1 cellular context compared by ENCODE assay signal in the genomic region with DNA sequence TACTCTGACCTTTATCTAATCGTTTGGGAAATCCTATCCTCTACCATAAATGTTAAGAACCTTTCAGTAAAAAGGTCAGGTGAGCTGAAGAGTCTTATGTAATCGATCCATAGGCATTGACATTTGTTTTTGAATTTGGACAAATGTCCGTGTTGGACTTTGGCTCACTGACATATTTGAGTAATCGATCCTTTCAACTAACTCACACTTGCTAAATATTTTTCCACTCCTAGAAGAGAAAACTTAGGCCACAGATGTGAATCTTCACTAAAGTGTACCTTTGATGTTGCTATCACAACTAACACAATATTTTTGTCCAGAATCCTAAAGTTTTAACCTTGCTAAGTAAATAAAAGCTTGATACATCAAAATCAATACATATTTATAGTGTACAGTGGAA.
TF ChIP-seq lines count a peak whose summit lies in the region.

No MANE protein-coding gene starts in this region.

TF ChIP-seq in HepG2, 621 proteins besides CTCF, POLR2A, EP300 and RAD21 (continued from another document and continues in another):
- TF ChIP-seq, protein P1, sequence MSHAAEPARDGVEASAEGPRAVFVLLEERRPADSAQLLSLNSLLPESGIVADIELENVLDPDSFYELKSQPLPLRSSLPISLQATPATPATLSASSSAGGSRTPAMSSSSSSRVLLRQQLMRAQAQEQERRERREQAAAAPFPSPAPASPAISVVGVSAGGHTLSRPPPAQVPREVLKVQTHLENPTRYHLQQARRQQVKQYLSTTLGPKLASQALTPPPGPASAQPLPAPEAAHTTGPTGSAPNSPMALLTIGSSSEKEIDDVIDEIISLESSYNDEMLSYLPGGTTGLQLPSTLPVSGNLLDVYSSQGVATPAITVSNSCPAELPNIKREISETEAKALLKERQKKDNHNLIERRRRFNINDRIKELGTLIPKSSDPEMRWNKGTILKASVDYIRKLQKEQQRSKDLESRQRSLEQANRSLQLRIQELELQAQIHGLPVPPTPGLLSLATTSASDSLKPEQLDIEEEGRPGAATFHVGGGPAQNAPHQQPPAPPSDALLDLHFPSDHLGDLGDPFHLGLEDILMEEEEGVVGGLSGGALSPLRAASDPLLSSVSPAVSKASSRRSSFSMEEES (CRISPR knock-in tag; IDR thresholded peaks at IDR 0.05), result peak; percentile 68; the same call in 1 of the 2 replicates
- TF ChIP-seq ZKSCAN1 (IDR thresholded peaks at IDR 0.05; ENCODE audit: low read length) (no peak), ZNF569 (CRISPR knock-in tag; IDR thresholded peaks at IDR 0.05; ENCODE audit: borderline replicate concordance) (no peak), ZMAT3 (CRISPR knock-in tag; conservative IDR thresholded peaks at IDR 0.05) (no peak), ZBTB38 (CRISPR knock-in tag; IDR thresholded peaks at IDR 0.05) (no peak), ZBED4 (CRISPR knock-in tag; IDR thresholded peaks at IDR 0.05; ENCODE audit: borderline replicate concordance) (no peak), HIC2 (CRISPR knock-in tag; IDR thresholded peaks at IDR 0.05; ENCODE audit: low read depth) (no peak), MAFK (conservative IDR thresholded peaks at IDR 0.05 in 1 of 2, IDR thresholded peaks at IDR 0.05 in 1 of 2; ENCODE audit: low read length in 2 of 2) (no peak), ETV5 (CRISPR knock-in tag; IDR thresholded peaks at IDR 0.05; ENCODE audit: borderline replicate concordance) (no peak; the same call in 1 of the 2 replicates), ONECUT2 (CRISPR knock-in tag; IDR thresholded peaks at IDR 0.05) (peak; percentile 99), ZBTB44 (CRISPR knock-in tag; IDR thresholded peaks at IDR 0.05) (no peak), SETDB1 (CRISPR knock-in tag; IDR thresholded peaks at IDR 0.05; ENCODE audit: borderline replicate concordance) (no peak), ZNF607 (CRISPR knock-in tag; IDR thresholded peaks at IDR 0.05; ENCODE audit: borderline replicate concordance) (no peak), KLF13 (CRISPR knock-in tag; IDR thresholded peaks at IDR 0.05) (no peak), CENPT (CRISPR knock-in tag; IDR thresholded peaks at IDR 0.05; ENCODE audit: low read depth) (no peak), ZSCAN21 (CRISPR knock-in tag; IDR thresholded peaks at IDR 0.05; ENCODE audit: borderline replicate concordance) (no peak), ZSCAN20 (CRISPR knock-in tag; IDR thresholded peaks at IDR 0.05; ENCODE audit: borderline replicate concordance) (no peak), ZNF704 (CRISPR knock-in tag; IDR thresholded peaks at IDR 0.05; ENCODE audit: borderline replicate concordance) (no peak), CBX2 (IDR thresholded peaks at IDR 0.05; ENCODE audit: low read depth, low read length) (no peak), CBX2 (CRISPR knock-in tag; IDR thresholded peaks at IDR 0.05; ENCODE audit: low read depth) (no peak), ZNF333 (CRISPR knock-in tag; IDR thresholded peaks at IDR 0.05; ENCODE audit: borderline replicate concordance) (no peak), KLF12 (CRISPR knock-in tag; IDR thresholded peaks at IDR 0.05; ENCODE audit: borderline replicate concordance) (no peak)
- TF ChIP-seq, protein P2, sequence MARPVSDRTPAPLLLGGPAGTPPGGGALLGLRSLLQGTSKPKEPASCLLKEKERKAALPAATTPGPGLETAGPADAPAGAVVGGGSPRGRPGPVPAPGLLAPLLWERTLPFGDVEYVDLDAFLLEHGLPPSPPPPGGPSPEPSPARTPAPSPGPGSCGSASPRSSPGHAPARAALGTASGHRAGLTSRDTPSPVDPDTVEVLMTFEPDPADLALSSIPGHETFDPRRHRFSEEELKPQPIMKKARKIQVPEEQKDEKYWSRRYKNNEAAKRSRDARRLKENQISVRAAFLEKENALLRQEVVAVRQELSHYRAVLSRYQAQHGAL (CRISPR knock-in tag; IDR thresholded peaks at IDR 0.05; ENCODE audit: not compliant biosample characterization), result no peak
- TF ChIP-seq, protein P3, sequence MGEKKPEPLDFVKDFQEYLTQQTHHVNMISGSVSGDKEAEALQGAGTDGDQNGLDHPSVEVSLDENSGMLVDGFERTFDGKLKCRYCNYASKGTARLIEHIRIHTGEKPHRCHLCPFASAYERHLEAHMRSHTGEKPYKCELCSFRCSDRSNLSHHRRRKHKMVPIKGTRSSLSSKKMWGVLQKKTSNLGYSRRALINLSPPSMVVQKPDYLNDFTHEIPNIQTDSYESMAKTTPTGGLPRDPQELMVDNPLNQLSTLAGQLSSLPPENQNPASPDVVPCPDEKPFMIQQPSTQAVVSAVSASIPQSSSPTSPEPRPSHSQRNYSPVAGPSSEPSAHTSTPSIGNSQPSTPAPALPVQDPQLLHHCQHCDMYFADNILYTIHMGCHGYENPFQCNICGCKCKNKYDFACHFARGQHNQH (CRISPR knock-in tag; IDR thresholded peaks at IDR 0.05), result no peak
- TF ChIP-seq, protein P4, sequence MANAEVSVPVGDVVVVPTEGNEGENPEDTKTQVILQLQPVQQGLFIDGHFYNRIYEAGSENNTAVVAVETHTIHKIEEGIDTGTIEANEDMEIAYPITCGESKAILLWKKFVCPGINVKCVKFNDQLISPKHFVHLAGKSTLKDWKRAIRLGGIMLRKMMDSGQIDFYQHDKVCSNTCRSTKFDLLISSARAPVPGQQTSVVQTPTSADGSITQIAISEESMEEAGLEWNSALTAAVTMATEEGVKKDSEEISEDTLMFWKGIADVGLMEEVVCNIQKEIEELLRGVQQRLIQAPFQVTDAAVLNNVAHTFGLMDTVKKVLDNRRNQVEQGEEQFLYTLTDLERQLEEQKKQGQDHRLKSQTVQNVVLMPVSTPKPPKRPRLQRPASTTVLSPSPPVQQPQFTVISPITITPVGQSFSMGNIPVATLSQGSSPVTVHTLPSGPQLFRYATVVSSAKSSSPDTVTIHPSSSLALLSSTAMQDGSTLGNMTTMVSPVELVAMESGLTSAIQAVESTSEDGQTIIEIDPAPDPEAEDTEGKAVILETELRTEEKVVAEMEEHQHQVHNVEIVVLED (CRISPR knock-in tag; IDR thresholded peaks at IDR 0.05; ENCODE audit: borderline replicate concordance), result no peak; the same call in 1 of the 2 replicates
- TF ChIP-seq, protein P5, sequence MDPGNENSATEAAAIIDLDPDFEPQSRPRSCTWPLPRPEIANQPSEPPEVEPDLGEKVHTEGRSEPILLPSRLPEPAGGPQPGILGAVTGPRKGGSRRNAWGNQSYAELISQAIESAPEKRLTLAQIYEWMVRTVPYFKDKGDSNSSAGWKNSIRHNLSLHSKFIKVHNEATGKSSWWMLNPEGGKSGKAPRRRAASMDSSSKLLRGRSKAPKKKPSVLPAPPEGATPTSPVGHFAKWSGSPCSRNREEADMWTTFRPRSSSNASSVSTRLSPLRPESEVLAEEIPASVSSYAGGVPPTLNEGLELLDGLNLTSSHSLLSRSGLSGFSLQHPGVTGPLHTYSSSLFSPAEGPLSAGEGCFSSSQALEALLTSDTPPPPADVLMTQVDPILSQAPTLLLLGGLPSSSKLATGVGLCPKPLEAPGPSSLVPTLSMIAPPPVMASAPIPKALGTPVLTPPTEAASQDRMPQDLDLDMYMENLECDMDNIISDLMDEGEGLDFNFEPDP (CRISPR knock-in tag; conservative IDR thresholded peaks at IDR 0.05), result no peak
- TF ChIP-seq, protein P6, sequence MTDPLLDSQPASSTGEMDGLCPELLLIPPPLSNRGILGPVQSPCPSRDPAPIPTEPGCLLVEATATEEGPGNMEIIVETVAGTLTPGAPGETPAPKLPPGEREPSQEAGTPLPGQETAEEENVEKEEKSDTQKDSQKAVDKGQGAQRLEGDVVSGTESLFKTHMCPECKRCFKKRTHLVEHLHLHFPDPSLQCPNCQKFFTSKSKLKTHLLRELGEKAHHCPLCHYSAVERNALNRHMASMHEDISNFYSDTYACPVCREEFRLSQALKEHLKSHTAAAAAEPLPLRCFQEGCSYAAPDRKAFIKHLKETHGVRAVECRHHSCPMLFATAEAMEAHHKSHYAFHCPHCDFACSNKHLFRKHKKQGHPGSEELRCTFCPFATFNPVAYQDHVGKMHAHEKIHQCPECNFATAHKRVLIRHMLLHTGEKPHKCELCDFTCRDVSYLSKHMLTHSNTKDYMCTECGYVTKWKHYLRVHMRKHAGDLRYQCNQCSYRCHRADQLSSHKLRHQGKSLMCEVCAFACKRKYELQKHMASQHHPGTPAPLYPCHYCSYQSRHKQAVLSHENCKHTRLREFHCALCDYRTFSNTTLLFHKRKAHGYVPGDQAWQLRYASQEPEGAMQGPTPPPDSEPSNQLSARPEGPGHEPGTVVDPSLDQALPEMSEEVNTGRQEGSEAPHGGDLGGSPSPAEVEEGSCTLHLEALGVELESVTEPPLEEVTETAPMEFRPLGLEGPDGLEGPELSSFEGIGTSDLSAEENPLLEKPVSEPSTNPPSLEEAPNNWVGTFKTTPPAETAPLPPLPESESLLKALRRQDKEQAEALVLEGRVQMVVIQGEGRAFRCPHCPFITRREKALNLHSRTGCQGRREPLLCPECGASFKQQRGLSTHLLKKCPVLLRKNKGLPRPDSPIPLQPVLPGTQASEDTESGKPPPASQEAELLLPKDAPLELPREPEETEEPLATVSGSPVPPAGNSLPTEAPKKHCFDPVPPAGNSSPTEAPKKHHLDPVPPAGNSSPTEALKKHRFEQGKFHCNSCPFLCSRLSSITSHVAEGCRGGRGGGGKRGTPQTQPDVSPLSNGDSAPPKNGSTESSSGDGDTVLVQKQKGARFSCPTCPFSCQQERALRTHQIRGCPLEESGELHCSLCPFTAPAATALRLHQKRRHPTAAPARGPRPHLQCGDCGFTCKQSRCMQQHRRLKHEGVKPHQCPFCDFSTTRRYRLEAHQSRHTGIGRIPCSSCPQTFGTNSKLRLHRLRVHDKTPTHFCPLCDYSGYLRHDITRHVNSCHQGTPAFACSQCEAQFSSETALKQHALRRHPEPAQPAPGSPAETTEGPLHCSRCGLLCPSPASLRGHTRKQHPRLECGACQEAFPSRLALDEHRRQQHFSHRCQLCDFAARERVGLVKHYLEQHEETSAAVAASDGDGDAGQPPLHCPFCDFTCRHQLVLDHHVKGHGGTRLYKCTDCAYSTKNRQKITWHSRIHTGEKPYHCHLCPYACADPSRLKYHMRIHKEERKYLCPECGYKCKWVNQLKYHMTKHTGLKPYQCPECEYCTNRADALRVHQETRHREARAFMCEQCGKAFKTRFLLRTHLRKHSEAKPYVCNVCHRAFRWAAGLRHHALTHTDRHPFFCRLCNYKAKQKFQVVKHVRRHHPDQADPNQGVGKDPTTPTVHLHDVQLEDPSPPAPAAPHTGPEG (CRISPR knock-in tag; IDR thresholded peaks at IDR 0.05), result no peak
